ENCODE assay signal across 13 cellular contexts in genomic region chr13:100197116-100197515, GRCh38.
A peak's percentile ranks its signal among the peaks of the same experiment; 100 is the strongest.
DNase-seq lines count a peak whose midpoint lies in the region; ATAC-seq and TF ChIP-seq lines count a peak whose summit lies in the region.
"Had no signal": no experiment of that assay in that cellular context is flagged by ENCODE, and none has a peak within 500 bp of the region (broad histone marks: within the 10 kb centered on the region; RNA-seq: fewer than 3 reads in every experiment).

No MANE protein-coding gene starts in this region.

- H3K4me3 ChIP-seq in right lobe of liver (no peak overlapping the region), transverse colon (no peak overlapping the region)
- H3K4me3 ChIP-seq: GM12878, GM23338, HAP-1 had no signal

- in situ Hi-C loops in transverse colon (cut with MboI; ENCODE audit: low pct_ligation_motif_present in 1 of 4, low pct_unique_long_range_greater_than_20kb in 1 of 4, low sequenced_read_pairs in 3 of 4): no loop called here

- no peak for DNase-seq in right lobe of liver
- DNase-seq in transverse colon: no peak
- DNase-seq in NCI-H2227 treated with DMSO at 0.1 percent for 48 hours (lab: John Stamatoyannopoulos, UW): no peak
- no peak for DNase-seq in HT-29 (ENCODE audit: low spot score)
- DNase-seq: CD4-positive, alpha-beta memory T cell; DMS79; KG1 had no signal

- H3K27me3 ChIP-seq in right lobe of liver (no peaks in the 10 kb centered on the region), transverse colon (no peaks in the 10 kb centered on the region)

- WGBS in right lobe of liver (ENCODE audit: insufficient coverage, low coverage, low lambda C conversion rate, missing lambda C conversion rate): no CpG with 5 or more reads among the region's 1 CpG
- WGBS in transverse colon (ENCODE audit: low coverage in 1 of 2), 2 donors: 88 to 100% methylated on average over 1 of the region's 1 CpG

- H3K36me3 ChIP-seq in right lobe of liver (no peaks in the 10 kb centered on the region), transverse colon (no peaks in the 10 kb centered on the region)
- H3K36me3 ChIP-seq: HAP-1 had no signal

- H3K4me1 ChIP-seq in right lobe of liver (peaks cover 0 to 41% (median 7%) of the 10 kb centered on the region in 4 donors), transverse colon (peaks cover 0 to 20% (median 9%) of the 10 kb centered on the region in 4 donors)

- H3K27ac ChIP-seq in C4-2B: peak overlapping the region; percentile 61
- peak overlapping the region; percentile 53 for H3K27ac ChIP-seq in VCaP
- H3K27ac ChIP-seq in right lobe of liver: peak overlapping the region; percentile 0 to 71 (median 65)
- peak overlapping the region; percentile 55 to 63 (median 60) for H3K27ac ChIP-seq in transverse colon

- TF ChIP-seq POLR2A in right lobe of liver (IDR thresholded peaks at IDR 0.05) (no peak), transverse colon (IDR thresholded peaks at IDR 0.05) (no peak)

- TF ChIP-seq CTCF in C4-2B (conservative IDR thresholded peaks at IDR 0.05) (no peak), VCaP (conservative IDR thresholded peaks at IDR 0.05) (no peak), right lobe of liver (IDR thresholded peaks at IDR 0.05) (no peak), transverse colon (IDR thresholded peaks at IDR 0.05) (no peak)

- ATAC-seq in right lobe of liver (peak in 1 of 4 donors; percentile 2), HG03442 (IDR thresholded peaks at IDR 0.05; ENCODE audit: unreplicated experiment) (no peak)
- ATAC-seq: GM23338 had no signal

- no peaks in the 10 kb centered on the region for H3K9me3 ChIP-seq in right lobe of liver
- no peaks in the 10 kb centered on the region for H3K9me3 ChIP-seq in transverse colon
- H3K9me3 ChIP-seq: HAP-1 had no signal

- no peak for TF ChIP-seq EP300 in transverse colon (IDR thresholded peaks at IDR 0.05; ENCODE audit: low read depth)

- intact Hi-C loops in right lobe of liver (cut with DNase I): no loop called here
- intact Hi-C loops in transverse colon (cut with DNase I; ENCODE audit: low total_unique reads): no loop called here
